ENCODE assay signal across 19 cellular contexts in genomic region chr5:95853490-95853889, GRCh38. TPM values are rescaled to one million over a fixed set of nuclear protein-coding genes. Genes with fewer than 3 reads are reported as not detected.
DNase-seq lines count a peak whose midpoint lies in the region; ATAC-seq and TF ChIP-seq lines count a peak whose summit lies in the region.
"Had no signal": no experiment of that assay in that cellular context is flagged by ENCODE, and none has a peak within 500 bp of the region (broad histone marks: within the 10 kb centered on the region; RNA-seq: fewer than 3 reads in every experiment).

No MANE protein-coding gene starts in this region.

- no peaks in the 10 kb centered on the region for H3K27me3 ChIP-seq in right cardiac atrium (ENCODE audit: control insufficient read depth, insufficient read depth)
- H3K27me3 ChIP-seq in heart right ventricle = no peaks in the 10 kb centered on the region
- no peaks in the 10 kb centered on the region for H3K27me3 ChIP-seq in mesenchymal stem cell (ENCODE audit: control insufficient read depth in 1 of 2, insufficient read depth in 1 of 2, low read length in 2 of 2)

- no peak overlapping the region for H2BK12ac ChIP-seq in mesenchymal stem cell (ENCODE audit: low read length in 2 of 2)

- H3K36me3 ChIP-seq in heart right ventricle (no peaks in the 10 kb centered on the region), mesenchymal stem cell (ENCODE audit: control insufficient read depth in 1 of 2, insufficient read depth in 2 of 2, low read depth in 1 of 2, low read length in 2 of 2) (no peaks in the 10 kb centered on the region)

- H3K9me3 ChIP-seq in right cardiac atrium (ENCODE audit: control insufficient read depth, low read length) (no peaks in the 10 kb centered on the region), heart right ventricle (no peaks in the 10 kb centered on the region), mesenchymal stem cell (ENCODE audit: control insufficient read depth, low read length) (no peaks in the 10 kb centered on the region)
- H3K9me3 ChIP-seq: A549, Caco-2 had no signal

- peak overlapping the region; percentile 2 for H4K91ac ChIP-seq in mesenchymal stem cell (ENCODE audit: low read length)

- H3K14ac ChIP-seq in mesenchymal stem cell (ENCODE audit: low read length in 2 of 2) = no peak overlapping the region

- H2BK120ac ChIP-seq in mesenchymal stem cell (ENCODE audit: low read depth, low read length) = no peak overlapping the region

- H4K8ac ChIP-seq in mesenchymal stem cell (ENCODE audit: low read length) = no peak overlapping the region

- H2BK5ac ChIP-seq in mesenchymal stem cell (ENCODE audit: low read depth, low read length, poor library complexity, severe bottlenecking) = no peak overlapping the region

- whole genome bisulfite sequencing in right cardiac atrium = 56% methylated on average over 3 of the region's 3 CpGs
- WGBS in heart right ventricle, 2 donors = 57 to 70% methylated on average over 3 of the region's 3 CpGs
- 92% methylated on average over 3 of the region's 3 CpGs for WGBS in mesenchymal stem cell

- H3K79me1 ChIP-seq in mesenchymal stem cell (replicated peaks; ENCODE audit: low read length, poor library complexity, severe bottlenecking) = no peaks in the 10 kb centered on the region

- H3K9ac ChIP-seq in mesenchymal stem cell (ENCODE audit: low read length) = no peak overlapping the region

- H2AFZ ChIP-seq in mesenchymal stem cell (ENCODE audit: low read depth, low read length) = no peak overlapping the region

- H3K4me3 ChIP-seq in right cardiac atrium (ENCODE audit: low read length) (no peak overlapping the region), heart right ventricle (no peak overlapping the region), mesenchymal stem cell (ENCODE audit: insufficient read depth in 1 of 2, low read depth in 1 of 2, low read length in 2 of 2) (no peak overlapping the region)
- H3K4me3 ChIP-seq: A549 had no signal

- DNase-seq in activated CD8-positive, alpha-beta memory T cell treated with anti-CD3 and anti-CD28 coated beads, Interleukin-2, amount 50 U/mL, for 48 hours = peak; percentile 42
- no peak for DNase-seq in activated CD8-positive, alpha-beta memory T cell treated with anti-CD3 and anti-CD28 coated beads, Interleukin-2, amount 50 U/mL, for 4 hours
- DNase-seq in right cardiac atrium (no peak), heart right ventricle (no peak), mesenchymal stem cell (no peak), NCI-H1105 (lab: John Stamatoyannopoulos, UW) (no peak)
- DNase-seq: AML-193; Caco-2; CD4-positive, alpha-beta T cell; DMS153; DMS79; GF-D8; GOT3; H7 had no signal

- H3K23ac ChIP-seq in mesenchymal stem cell (ENCODE audit: low read length in 2 of 2) = no peak overlapping the region

- TF ChIP-seq CTCF in heart right ventricle (IDR thresholded peaks at IDR 0.05) = no peak

- H3K27ac ChIP-seq in right cardiac atrium (ENCODE audit: low read length) (peak overlapping the region; percentile 84), heart right ventricle (no peak overlapping the region), mesenchymal stem cell (ENCODE audit: low read length, poor library complexity, severe bottlenecking) (no peak overlapping the region)
- H3K27ac ChIP-seq: 22Rv1, A549, C4-2B had no signal

- intact Hi-C loops in right cardiac atrium (cut with DNase I) (loop anchor here in 1 of 4 donors (10.0 kb wide), 1 partner anchor 741 kb away; no protein-coding TSS in a partner anchor), heart right ventricle (cut with DNase I) (loop anchor here in 3 of 10 donors (5.0 to 10.0 kb wide), 4 partner anchors 211 to 851 kb away; no protein-coding TSS in a partner anchor)

- H3K4me1 ChIP-seq in right cardiac atrium (ENCODE audit: control insufficient read depth, insufficient read depth, low read length) (peaks cover 12% of the 10 kb centered on the region), heart right ventricle (peaks cover 9 to 41% (median 24%) of the 10 kb centered on the region in 9 donors), mesenchymal stem cell (ENCODE audit: control insufficient read depth, insufficient read depth, low read depth, low read length) (peaks cover 16% of the 10 kb centered on the region)

- no peak overlapping the region for H3K18ac ChIP-seq in mesenchymal stem cell (ENCODE audit: low read depth in 1 of 2, low read length in 2 of 2)

- ATAC-seq in right cardiac atrium = no peak
- no peak for ATAC-seq in heart right ventricle
- ATAC-seq in GM21528 (IDR thresholded peaks at IDR 0.05; ENCODE audit: low FRiP score, unreplicated experiment) = no peak
- ATAC-seq: A549, HCT116 had no signal

- no peak overlapping the region for H3K4me2 ChIP-seq in mesenchymal stem cell (ENCODE audit: low read length, poor library complexity, severe bottlenecking)
- H3K4me2 ChIP-seq: A549 had no signal

- H2AK5ac ChIP-seq in mesenchymal stem cell (ENCODE audit: low read length, severe bottlenecking) = no peak overlapping the region

- no peak overlapping the region for H2BK15ac ChIP-seq in mesenchymal stem cell (ENCODE audit: low read depth, poor library complexity, severe bottlenecking)

- no peak overlapping the region for H3K4ac ChIP-seq in mesenchymal stem cell (ENCODE audit: low read depth in 1 of 2, low read length in 2 of 2)

RNA-seq across cellular contexts. Expression of gene GLRX, which starts 31.0 kb away (rescaled TPM):
- total RNA-seq in right cardiac atrium (10 to 100 TPM; 70.2 to 85.2 (median 79.4) TPM), heart right ventricle (100 to 1,000 TPM in 7 of 10 donors, 10 to 100 TPM in 3; 68.7 to 156 (median 111) TPM)
- polyA plus RNA-seq in right cardiac atrium (192 TPM), heart right ventricle (100 to 1,000 TPM in 1 of 2 donors, 10 to 100 TPM in 1; 51.6 to 116 TPM)
- 137 TPM for polyA plus RNA-seq in mesenchymal stem cell (2013, experiment 1 of 2)
- 143 TPM for polyA plus RNA-seq in mesenchymal stem cell (2013, experiment 2 of 2)
